8 cellular contexts compared by ENCODE assay signal in the genomic region with DNA sequence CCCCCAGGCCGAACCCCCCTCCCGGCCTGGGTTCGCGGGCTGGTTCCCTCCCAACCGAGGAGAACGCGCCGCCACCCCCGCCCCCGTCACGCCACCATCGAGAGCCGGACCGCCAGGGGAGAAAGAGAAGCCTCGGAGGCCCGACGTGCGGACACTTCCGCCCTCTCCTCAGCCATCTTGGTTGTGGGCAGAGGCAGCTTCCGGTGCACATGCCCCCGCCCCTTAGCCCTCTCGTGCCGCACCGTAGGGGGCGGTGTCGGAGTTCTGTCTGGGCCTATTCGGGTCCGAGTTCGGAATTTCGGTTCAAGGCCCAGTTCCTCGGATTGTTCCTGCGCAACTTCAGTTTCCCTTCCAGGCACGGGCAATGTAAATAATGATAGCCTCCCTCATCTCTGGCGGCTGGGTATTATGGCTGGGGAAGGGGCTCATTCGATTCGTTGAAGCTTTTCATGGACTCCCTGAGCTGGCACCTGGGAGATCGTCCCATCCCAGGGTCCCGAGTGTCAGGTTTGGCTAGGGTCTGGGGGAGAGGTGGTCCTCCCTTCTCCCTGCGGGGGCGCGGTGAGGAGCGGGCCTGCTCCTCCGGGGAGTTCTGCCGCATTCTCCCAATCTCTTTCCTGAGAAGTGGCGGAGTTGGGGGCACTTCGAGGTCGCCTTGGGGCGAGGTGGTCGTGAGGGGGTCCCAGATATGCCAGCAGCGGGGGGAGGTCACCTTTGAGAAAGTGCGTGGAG. TPM values are rescaled to one million over a fixed set of nuclear protein-coding genes. Genes with fewer than 3 reads are reported as not detected.
DNase-seq lines count a peak whose midpoint lies in the region; ATAC-seq and TF ChIP-seq lines count a peak whose summit lies in the region.

A gene with protein sequence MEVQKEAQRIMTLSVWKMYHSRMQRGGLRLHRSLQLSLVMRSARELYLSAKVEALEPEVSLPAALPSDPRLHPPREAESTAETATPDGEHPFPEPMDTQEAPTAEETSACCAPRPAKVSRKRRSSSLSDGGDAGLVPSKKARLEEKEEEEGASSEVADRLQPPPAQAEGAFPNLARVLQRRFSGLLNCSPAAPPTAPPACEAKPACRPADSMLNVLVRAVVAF (plus strand): TSS at position 225 of the 732 bp plus-strand sequence. CDS start 2,776 bp downstream, outside the sequence.
Gene STX10 (minus strand): TSS at position 189 of the 732 bp plus-strand sequence. CDS start 202 bp downstream, outside the sequence.

- no peaks in the 10 kb centered on the region for H4K20me1 ChIP-seq in OCI-LY3 (ENCODE audit: insufficient read depth, low read length)

- H3K4me3 Mint-ChIP-seq in CD8-positive, alpha-beta memory T cell, result peak within 1 kb of the TSS; percentile 94 to 100 (median 99)
- H3K4me3 Mint-ChIP-seq in endothelial cell (ENCODE audit: unreplicated experiment), result peak within 1 kb of the TSS; percentile 99

- H3K9ac ChIP-seq in OCI-LY3 (ENCODE audit: low read length), result peak within 1 kb of the TSS; percentile 97

- POLR2A ChIA-PET in CD8-positive, alpha-beta memory T cell (lab: Charles Lee), result interaction anchor here (0.5 to 2.2 kb wide), 8 partner anchors 14 to 62 kb away, joined by 3 to 13 read pairs (median 4); partner anchors contain the start of gene NACC1

- no peaks in the 10 kb centered on the region for H3K27me3 ChIP-seq in CD8-positive, alpha-beta memory T cell (ENCODE audit: insufficient read depth, low read length, poor library complexity, severe bottlenecking)
- no peaks in the 10 kb centered on the region for H3K27me3 ChIP-seq in OCI-LY3 (ENCODE audit: low read depth, low read length)

- H3K36me3 Mint-ChIP-seq in CD8-positive, alpha-beta memory T cell, result peaks cover 10 to 42% (median 11%) of the 10 kb centered on the region in 3 donors
- H3K36me3 Mint-ChIP-seq in endothelial cell (ENCODE audit: low read depth, unreplicated experiment), result peaks cover 28% of the 10 kb centered on the region

- peak within 1 kb of the TSS; percentile 94 for H3K4me3 ChIP-seq in CD8-positive, alpha-beta memory T cell (ENCODE audit: low read length)
- H3K4me3 ChIP-seq in OCI-LY3 (ENCODE audit: low read length), result peak within 1 kb of the TSS; percentile 89

- CTCF ChIA-PET in CD8-positive, alpha-beta memory T cell (lab: Charles Lee), result interaction anchor here (0.6 to 2.3 kb wide), 15 partner anchors 13 to 174 kb away, joined by 3 to 8 read pairs (median 3); partner anchors contain the start of gene NACC1

- H2AFZ ChIP-seq in OCI-LY3 (ENCODE audit: low read depth, low read length), result peak within 1 kb of the TSS; percentile 62; the same call in 1 of the 2 replicates

- peak; percentile 90 to 95 (median 91) for DNase-seq in CD8-positive, alpha-beta memory T cell
- peak; percentile 91 for DNase-seq in HuH-7.5 (ENCODE audit: low spot score)
- peak; percentile 93 for DNase-seq in activated CD8-positive, alpha-beta memory T cell treated with anti-CD3 and anti-CD28 coated beads, Interleukin-2, amount 50 U/mL, for 4 hours
- peak; percentile 91 for DNase-seq in endothelial cell (ENCODE audit: low spot score)
- peak; percentile 97 for DNase-seq in midbrain (lab: John Stamatoyannopoulos, UW)
- peak; percentile 87 to 89 for DNase-seq in stimulated activated CD8-positive, alpha-beta memory T cell treated with anti-CD3 and anti-CD28 coated beads, Interleukin-2, amount 100 ng/mL, for 1 hour (ENCODE audit: low read depth in 2 of 2)

- ATAC-seq in GM19468 (IDR thresholded peaks at IDR 0.05; ENCODE audit: extremely low read depth, unreplicated experiment), result peak; percentile 10

- H3K9me3 ChIP-seq in CD8-positive, alpha-beta memory T cell (ENCODE audit: low read length), result no peaks in the 10 kb centered on the region
- H3K9me3 ChIP-seq in OCI-LY3 (ENCODE audit: insufficient read depth, low read length), result no peaks in the 10 kb centered on the region

- H3K4me2 ChIP-seq in OCI-LY3 (ENCODE audit: low read length), result peak within 1 kb of the TSS; percentile 82

- peak within 1 kb of the TSS; percentile 91 for H3K27ac ChIP-seq in CD8-positive, alpha-beta memory T cell (ENCODE audit: low read depth, low read length)
- H3K27ac ChIP-seq in OCI-LY3 (ENCODE audit: low read length), result peak within 1 kb of the TSS; percentile 69

- H3K4me1 ChIP-seq in CD8-positive, alpha-beta memory T cell (ENCODE audit: insufficient read depth, low read length), result peaks cover 12% of the 10 kb centered on the region
- peaks cover 32% of the 10 kb centered on the region for H3K4me1 ChIP-seq in OCI-LY3 (ENCODE audit: low read length)

- peaks cover 9% of the 10 kb centered on the region for H3K36me3 ChIP-seq in CD8-positive, alpha-beta memory T cell (ENCODE audit: insufficient read depth, low read length)
- H3K36me3 ChIP-seq in OCI-LY3 (replicated peaks; ENCODE audit: low read depth, low read length), result peaks cover 14% of the 10 kb centered on the region

- peaks cover 26 to 41% (median 32%) of the 10 kb centered on the region in 3 donors for H3K4me1 Mint-ChIP-seq in CD8-positive, alpha-beta memory T cell
- H3K4me1 Mint-ChIP-seq in endothelial cell (ENCODE audit: unreplicated experiment), result peaks cover 32% of the 10 kb centered on the region

- peaks cover 28% of the 10 kb centered on the region for H3K79me2 ChIP-seq in OCI-LY3 (ENCODE audit: low read length)

- peak; percentile 64 for TF ChIP-seq CTCF in OCI-LY3 (IDR thresholded peaks at IDR 0.05; ENCODE audit: low read depth, low read length)
- TF ChIP-seq CTCF in endothelial cell (IDR thresholded peaks at IDR 0.05; ENCODE audit: unreplicated experiment), result peak; percentile 56

- H3K27me3 Mint-ChIP-seq in CD8-positive, alpha-beta memory T cell, result peaks cover 0 to 20% of the 10 kb centered on the region in 2 donors
- H3K27me3 Mint-ChIP-seq in endothelial cell (ENCODE audit: unreplicated experiment), result peaks cover 28% of the 10 kb centered on the region

- H3K27ac Mint-ChIP-seq in CD8-positive, alpha-beta memory T cell, result peak within 1 kb of the TSS; percentile 95 to 99 (median 98)
- peak within 1 kb of the TSS; percentile 99 for H3K27ac Mint-ChIP-seq in endothelial cell (ENCODE audit: unreplicated experiment)

- peaks cover 0 to 7% (median 3%) of the 10 kb centered on the region in 5 donors for H3K9me3 Mint-ChIP-seq in CD8-positive, alpha-beta memory T cell
- H3K9me3 Mint-ChIP-seq in endothelial cell (ENCODE audit: unreplicated experiment), result no peaks in the 10 kb centered on the region

RNA-seq across cellular contexts. Expression of the first gene that starts in this region (rescaled TPM):
- total RNA-seq in CD8-positive, alpha-beta memory T cell, result 100 to 1,000 TPM; 102 to 111 TPM
- 277 TPM for polyA plus RNA-seq in CD8-positive, alpha-beta memory T cell
- total RNA-seq in endothelial cell (ENCODE audit: unreplicated experiment), result 115 TPM

RNA-seq across cellular contexts. Expression of gene STX10, which starts in this region (rescaled TPM):
- 10 to 100 TPM; 60.9 to 63.7 TPM for total RNA-seq in CD8-positive, alpha-beta memory T cell
- 58.7 TPM for polyA plus RNA-seq in CD8-positive, alpha-beta memory T cell
- total RNA-seq in endothelial cell (ENCODE audit: unreplicated experiment), result 31.8 TPM

Comparison
In these comparisons a context has a peak if more than half of its experiments do, and no peak if none do; other contexts are left out.
1. Peak in every context shown above with its lines: DNase-seq, ATAC-seq, H3K4me3 ChIP-seq and H3K27ac ChIP-seq.